ENCODE assay signal across 36 cellular contexts in genomic region chr22:23652711-23653110, GRCh38. TPM values are rescaled to one million over a fixed set of nuclear protein-coding genes. Genes with fewer than 3 reads are reported as not detected.
"Had no signal": no experiment of that assay in that cellular context is flagged by ENCODE, and none has a peak within 500 bp of the region (broad histone marks: within the 10 kb centered on the region; RNA-seq: fewer than 3 reads in every experiment).

No MANE protein-coding gene starts in this region.

- H3K27me3 ChIP-seq: adrenal gland, body of pancreas, brain microvascular endothelial cell, breast epithelium had no signal

- H3K9me3 ChIP-seq: adrenal gland, body of pancreas, breast epithelium had no signal

- H3K4me3 Mint-ChIP-seq: activated B cell treated with CpG ODN at 0.5 μM for 24 hours; activated CD4-positive, alpha-beta memory T cell treated with anti-CD3 and anti-CD28 coated beads for 36 hours; activated CD4-positive, alpha-beta T cell treated with anti-CD3 and anti-CD28 coated beads, Interleukin-2, amount 10 ng/mL, durations not matched to agents 24 days and 14 days; activated CD8-positive, alpha-beta T cell treated with anti-CD3 and anti-CD28 coated beads for 36 hours; activated naive CD4-positive, alpha-beta T cell treated with anti-CD3 and anti-CD28 coated beads for 36 hours; activated naive CD8-positive, alpha-beta T cell treated with anti-CD3 and anti-CD28 coated beads for 36 hours; activated T-cell treated with anti-CD3 and anti-CD28 coated beads, Interleukin-2, amount 50 U/mL, for 4 hours; activated T-cell treated with anti-CD3 and anti-CD28 coated beads, Interleukin-2, amount 50 U/mL, for 72 hours; activated T-helper 1 cell treated with anti-CD3 and anti-CD28 coated beads, Interleukin-12 subunit alpha, Interleukin-12 subunit beta, Interleukin-2, Interleukin-4 antibody, amounts not matched to agents 30 ng/mL and 10 ng/mL and 1 ng/mL, durations not matched to agents 14 hours and 24 hours and 36 hours; activated T-helper 17 cell treated with anti-CD3 and anti-CD28 coated beads, Interleukin-2, amount 50 U/mL, for 72 hours; T-helper 1 cell treated with Interleukin-12 subunit alpha and Interleukin-12 subunit beta and Interleukin-4 antibody, amounts not matched to agents 30 μg/mL and 1 μg/mL, for 36 hours; T-helper 2 cell treated with Interferon-gamma antibody and Interleukin-4, amounts not matched to agents 5 μg/mL and 100 μg/mL, for 36 hours had no signal

- DNase-seq: activated B cell treated with CpG ODN at 0.5 μM for 24 hours; activated CD4-positive, alpha-beta memory T cell treated with anti-CD3 and anti-CD28 coated beads for 36 hours; activated CD4-positive, alpha-beta T cell treated with anti-CD3 and anti-CD28 coated beads for 4 hours; activated CD4-positive, alpha-beta T cell treated with anti-CD3 and anti-CD28 coated beads, Interleukin-2, amount 10 ng/mL, durations not matched to agents 24 days and 14 days; activated CD4-positive, alpha-beta T cell treated with anti-CD3 and anti-CD28 coated beads, Interleukin-2, amount 50 U/mL, for 1 hour; activated CD4-positive, alpha-beta T cell treated with anti-CD3 and anti-CD28 coated beads, Interleukin-2, amount 50 U/mL, for 4 hours; activated CD4-positive, CD25-positive, alpha-beta regulatory T cell treated with anti-CD3 and anti-CD28 coated beads, Interleukin-2, amount 50 U/mL, for 72 hours; activated CD8-positive, alpha-beta memory T cell treated with anti-CD3 and anti-CD28 coated beads, Interleukin-2, amount 50 U/mL, for 4 hours; activated CD8-positive, alpha-beta T cell treated with anti-CD3 and anti-CD28 coated beads for 36 hours; activated effector memory CD4-positive, alpha-beta T cell treated with anti-CD3 and anti-CD28 coated beads, Interleukin-2, amount 50 U/mL, for 16 hours; activated gamma-delta T cell treated with Interleukin-2 at 50 U/mL for 16 hours; activated naive CD4-positive, alpha-beta T cell; activated naive CD4-positive, alpha-beta T cell treated with anti-CD3 and anti-CD28 coated beads for 36 hours; activated naive CD4-positive, alpha-beta T cell treated with anti-CD3 and anti-CD28 coated beads, Interleukin-2, amount 50 U/mL, for 16 hours; activated naive CD8-positive, alpha-beta T cell treated with anti-CD3 and anti-CD28 coated beads for 36 hours; activated T-cell treated with anti-CD3 and anti-CD28 coated beads for 4 hours; activated T-cell treated with anti-CD3 and anti-CD28 coated beads, Interleukin-2, amount 50 U/mL, for 1 hour; activated T-cell treated with anti-CD3 and anti-CD28 coated beads, Interleukin-2, amount 50 U/mL, for 4 hours; activated T-cell treated with anti-CD3 and anti-CD28 coated beads, Interleukin-2, amount 50 U/mL, for 72 hours; adrenal gland; amniotic stem cell; body of pancreas; brain microvascular endothelial cell; SW 1271; T-helper 1 cell; T-helper 2 cell; T-helper 9 cell had no signal

- H3K4me1 ChIP-seq: adrenal gland, body of pancreas, breast epithelium had no signal

- H3K4me1 Mint-ChIP-seq: activated B cell treated with CpG ODN at 0.5 μM for 24 hours; activated CD4-positive, alpha-beta T cell treated with anti-CD3 and anti-CD28 coated beads, Interleukin-2, amount 10 ng/mL, durations not matched to agents 24 days and 14 days; activated naive CD8-positive, alpha-beta T cell treated with anti-CD3 and anti-CD28 coated beads for 36 hours; activated T-helper 17 cell treated with anti-CD3 and anti-CD28 coated beads, Interleukin-2, amount 50 U/mL, for 72 hours had no signal

- H3K27ac ChIP-seq: adrenal gland, body of pancreas, brain microvascular endothelial cell, breast epithelium, VCaP had no signal

- H3K36me3 Mint-ChIP-seq: activated naive CD4-positive, alpha-beta T cell treated with anti-CD3 and anti-CD28 coated beads, Interleukin-2, amount 50 U/mL, for 72 hours; activated naive CD8-positive, alpha-beta T cell treated with anti-CD3 and anti-CD28 coated beads for 36 hours had no signal

- ATAC-seq: activated CD8-positive, alpha-beta T cell treated with anti-CD3 and anti-CD28 coated beads for 36 hours; activated naive CD4-positive, alpha-beta T cell treated with anti-CD3 and anti-CD28 coated beads, Interleukin-2, amount 50 U/mL, for 72 hours; activated T-cell treated with anti-CD3 and anti-CD28 coated beads, Interleukin-2, amount 50 U/mL, for 4 hours; activated T-cell treated with anti-CD3 and anti-CD28 coated beads, Interleukin-2, amount 50 U/mL, for 72 hours; activated T-helper 17 cell treated with anti-CD3 and anti-CD28 coated beads, Interleukin-2, amount 50 U/mL, for 72 hours; body of pancreas had no signal

- H3K36me3 ChIP-seq: adrenal gland, brain microvascular endothelial cell, breast epithelium had no signal

- H3K9me3 Mint-ChIP-seq: activated B cell treated with CpG ODN at 0.5 μM for 24 hours; activated CD4-positive, alpha-beta memory T cell treated with anti-CD3 and anti-CD28 coated beads for 36 hours; activated CD4-positive, alpha-beta T cell treated with anti-CD3 and anti-CD28 coated beads, Interleukin-2, amount 10 ng/mL, durations not matched to agents 24 days and 14 days; activated CD8-positive, alpha-beta T cell treated with anti-CD3 and anti-CD28 coated beads for 36 hours; activated naive CD4-positive, alpha-beta T cell treated with anti-CD3 and anti-CD28 coated beads for 36 hours; activated naive CD4-positive, alpha-beta T cell treated with anti-CD3 and anti-CD28 coated beads, Interleukin-2, amount 50 U/mL, for 72 hours; activated naive CD8-positive, alpha-beta T cell treated with anti-CD3 and anti-CD28 coated beads for 36 hours; activated T-cell treated with anti-CD3 and anti-CD28 coated beads, Interleukin-2, amount 50 U/mL, for 4 hours; activated T-cell treated with anti-CD3 and anti-CD28 coated beads, Interleukin-2, amount 50 U/mL, for 72 hours; activated T-helper 1 cell treated with anti-CD3 and anti-CD28 coated beads, Interleukin-12 subunit alpha, Interleukin-12 subunit beta, Interleukin-2, Interleukin-4 antibody, amounts not matched to agents 30 ng/mL and 10 ng/mL and 1 ng/mL, durations not matched to agents 14 hours and 24 hours and 36 hours; activated T-helper 17 cell treated with anti-CD3 and anti-CD28 coated beads, Interleukin-2, amount 50 U/mL, for 72 hours; T-helper 1 cell treated with Interleukin-12 subunit alpha and Interleukin-12 subunit beta and Interleukin-4 antibody, amounts not matched to agents 30 μg/mL and 1 μg/mL, for 36 hours; T-helper 2 cell treated with Interferon-gamma antibody and Interleukin-4, amounts not matched to agents 5 μg/mL and 100 μg/mL, for 36 hours had no signal

- H3K27ac Mint-ChIP-seq: activated B cell treated with CpG ODN at 0.5 μM for 24 hours; activated CD4-positive, alpha-beta memory T cell treated with anti-CD3 and anti-CD28 coated beads for 36 hours; activated CD4-positive, alpha-beta T cell treated with anti-CD3 and anti-CD28 coated beads, Interleukin-2, amount 10 ng/mL, durations not matched to agents 24 days and 14 days; activated CD8-positive, alpha-beta T cell treated with anti-CD3 and anti-CD28 coated beads for 36 hours; activated naive CD4-positive, alpha-beta T cell treated with anti-CD3 and anti-CD28 coated beads for 36 hours; activated naive CD8-positive, alpha-beta T cell treated with anti-CD3 and anti-CD28 coated beads for 36 hours; activated T-cell treated with anti-CD3 and anti-CD28 coated beads, Interleukin-2, amount 50 U/mL, for 72 hours; activated T-helper 1 cell treated with anti-CD3 and anti-CD28 coated beads, Interleukin-12 subunit alpha, Interleukin-12 subunit beta, Interleukin-2, Interleukin-4 antibody, amounts not matched to agents 30 ng/mL and 10 ng/mL and 1 ng/mL, durations not matched to agents 14 hours and 24 hours and 36 hours; activated T-helper 17 cell treated with anti-CD3 and anti-CD28 coated beads, Interleukin-2, amount 50 U/mL, for 72 hours; T-helper 1 cell treated with Interleukin-12 subunit alpha and Interleukin-12 subunit beta and Interleukin-4 antibody, amounts not matched to agents 30 μg/mL and 1 μg/mL, for 36 hours; T-helper 2 cell treated with Interferon-gamma antibody and Interleukin-4, amounts not matched to agents 5 μg/mL and 100 μg/mL, for 36 hours had no signal

- H3K4me3 ChIP-seq: adrenal gland, body of pancreas, breast epithelium had no signal

RNA-seq across cellular contexts. Expression of gene DRICH1, which starts 20.6 kb away (rescaled TPM):
- total RNA-seq: activated naive CD8-positive, alpha-beta T cell treated with anti-CD3 and anti-CD28 coated beads for 36 hours; astrocyte; body of pancreas; cardiac septum had no signal

RNA-seq across cellular contexts. Expression of gene RGL4, which starts 38.1 kb away (rescaled TPM):
- total RNA-seq: astrocyte, body of pancreas had no signal
